Comparison of ENCODE assay signal across 8 cellular contexts in the genomic region with DNA sequence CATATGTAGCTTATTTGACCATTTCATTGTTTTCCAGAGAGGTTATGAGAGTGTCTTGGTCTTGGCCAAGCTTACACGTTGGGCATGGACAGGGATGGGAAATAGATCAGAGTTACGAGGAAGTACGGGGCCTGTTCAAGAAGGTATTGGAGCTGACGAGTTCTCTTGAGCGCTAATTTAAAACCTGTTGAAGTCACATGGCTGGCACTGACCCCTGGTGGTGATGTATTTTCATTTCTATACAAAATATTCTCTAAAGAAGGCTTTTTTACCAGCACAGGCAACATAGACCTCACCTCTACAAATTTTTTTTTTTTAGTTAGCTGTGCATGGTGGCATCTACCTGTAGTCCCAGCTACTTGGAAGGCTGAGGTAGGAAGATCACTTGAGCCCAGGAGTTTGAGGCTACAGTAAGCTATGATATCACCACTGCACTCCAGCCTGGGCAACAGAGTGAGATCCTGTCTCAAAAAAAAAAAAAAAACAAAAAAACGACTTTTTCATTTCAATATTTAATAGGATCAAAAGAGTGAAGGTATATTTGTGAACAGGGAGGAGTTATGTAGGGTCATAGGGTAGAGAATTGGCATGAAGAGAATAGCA. TPM values are rescaled to one million over a fixed set of nuclear protein-coding genes. Genes with fewer than 3 reads are reported as not detected.
DNase-seq lines count a peak whose midpoint lies in the region; ATAC-seq and TF ChIP-seq lines count a peak whose summit lies in the region.

No MANE protein-coding gene starts in this region.

- H3K4me1 ChIP-seq in Peyer's patch, result peaks cover 0 to 15% (median 0%) of the 10 kb centered on the region in 4 donors

- no peaks in the 10 kb centered on the region for H3K27me3 ChIP-seq in Peyer's patch

- intact Hi-C loops in head of caudate nucleus (cut with DNase I), result loop anchor here (10.0 kb wide), 1 partner anchor 167 kb away; no protein-coding TSS in a partner anchor
- intact Hi-C loops in sciatic nerve (cut with DNase I), result no loop called here

- TF ChIP-seq POLR2A in Peyer's patch (IDR thresholded peaks at IDR 0.05), result no peak

- ATAC-seq in HG03025 (IDR thresholded peaks at IDR 0.05; ENCODE audit: low FRiP score, unreplicated experiment), result peak; percentile 45
- ATAC-seq in sciatic nerve, result peak; percentile 70
- no peak for ATAC-seq in HG02623 (IDR thresholded peaks at IDR 0.05; ENCODE audit: unreplicated experiment)

- TF ChIP-seq CTCF in GM12864 (IDR thresholded peaks at IDR 0.05; ENCODE audit: low read depth, low read length, missing control alignments), result peak; percentile 53
- peak; percentile 21 to 65 (median 62) for TF ChIP-seq CTCF in Peyer's patch (IDR thresholded peaks at IDR 0.05)

- H3K4me3 ChIP-seq in GM12864 (ENCODE audit: low read depth, low read length) (no peak overlapping the region), Peyer's patch (no peak overlapping the region)

- H3K27ac ChIP-seq in Peyer's patch, result no peak overlapping the region

- no peaks in the 10 kb centered on the region for H3K9me3 ChIP-seq in Peyer's patch

- peaks cover 0 to 48% (median 0%) of the 10 kb centered on the region in 3 donors for H3K36me3 ChIP-seq in Peyer's patch

- DNase-seq in GM12864 (ENCODE audit: low read depth) (no peak), Peyer's patch (peak in 2 of 3 donors; percentile 36 to 78), head of caudate nucleus (peak in 29 of 42 donors; percentile 18 to 81 (median 43)), sciatic nerve (ENCODE audit: low spot score) (peak; percentile 61), DMS153 (lab: John Stamatoyannopoulos, UW) (no peak)
- DNase-seq in activated naive CD4-positive, alpha-beta T cell treated with anti-CD3 and anti-CD28 coated beads, Interleukin-2, amount 50 U/mL, for 16 hours, result peak; percentile 61

RNA-seq across cellular contexts. Expression of a gene that starts 19.6 kb away (rescaled TPM):
- total RNA-seq in Peyer's patch (100 to 1,000 TPM in 2 of 4 donors, 10 to 100 TPM in 2; 85.4 to 125 (median 106) TPM), sciatic nerve (121 TPM)

Comparison
In these comparisons a context has a peak if more than half of its experiments do, and no peak if none do; other contexts are left out.
1. DNase-seq: peak in Peyer's patch (2 of 3), activated naive CD4-positive, alpha-beta T cell treated with anti-CD3 and anti-CD28 coated beads, Interleukin-2, amount 50 U/mL, for 16 hours (single experiment), head of caudate nucleus (29 of 42) and sciatic nerve (single experiment); none in GM12864 (single experiment) and DMS153 (single experiment).